Comparison of ENCODE assay signal across 17 cellular contexts in genomic region chr1:109080441-109081082, GRCh38. TPM values are rescaled to one million over a fixed set of nuclear protein-coding genes. Genes with fewer than 3 reads are reported as not detected.
DNase-seq lines count a peak whose midpoint lies in the region; ATAC-seq, FAIRE-seq and TF ChIP-seq lines count a peak whose summit lies in the region.
"Had no signal": no experiment of that assay in that cellular context is flagged by ENCODE, and none has a peak within 500 bp of the region (broad histone marks: within the 10 kb centered on the region; RNA-seq: fewer than 3 reads in every experiment).

No MANE protein-coding gene starts in this region.

- no peak overlapping the region for H3K4me3 ChIP-seq in left lung
- peak overlapping the region in 1 of 5 donors; percentile 16 for H3K4me3 ChIP-seq in subcutaneous abdominal adipose tissue (ENCODE audit: low read depth in 1 of 5, low read length in 5 of 5)

- no peaks in the 10 kb centered on the region for H4K20me1 ChIP-seq in H9 (ENCODE audit: control insufficient read depth, insufficient read depth, insufficient read length)

- H3K9me3 ChIP-seq in H9 (ENCODE audit: control insufficient read depth, low read depth, low read length): no peaks in the 10 kb centered on the region
- no peaks in the 10 kb centered on the region for H3K9me3 ChIP-seq in left lung
- H3K9me3 ChIP-seq in subcutaneous abdominal adipose tissue (ENCODE audit: control insufficient read depth in 5 of 5, low read length in 5 of 5): no peaks in the 10 kb centered on the region

- no peak overlapping the region for H2BK5ac ChIP-seq in H9 (ENCODE audit: insufficient read length, low read length)

- H3K27ac ChIP-seq in H9 (ENCODE audit: insufficient read length, low read depth, low read length): no peak overlapping the region
- H3K27ac ChIP-seq in left lung: peak overlapping the region; percentile 28 to 67
- peak overlapping the region; percentile 78 for H3K27ac ChIP-seq in subcutaneous abdominal adipose tissue (ENCODE audit: low read depth, low read length)

- WGBS in H9 (ENCODE audit: extremely low coverage, insufficient read length, low lambda C conversion rate): no CpG with 5 or more reads among the region's 5 CpGs

- H3K4me1 ChIP-seq in H9 (ENCODE audit: insufficient read depth, low read length): peaks cover 2% of the 10 kb centered on the region; the same call in 1 of the 2 replicates
- peaks cover 0 to 7% of the 10 kb centered on the region in 2 donors for H3K4me1 ChIP-seq in left lung
- H3K4me1 ChIP-seq in subcutaneous abdominal adipose tissue (ENCODE audit: control insufficient read depth in 5 of 5, insufficient read depth in 5 of 5, low read length in 5 of 5): peaks cover 0 to 16% (median 15%) of the 10 kb centered on the region in 5 donors

- no peak overlapping the region for H2BK15ac ChIP-seq in H9 (ENCODE audit: low read depth, low read length)

- H3K56ac ChIP-seq in H9 (ENCODE audit: insufficient read length, low read depth, low read length): no peak overlapping the region

- no peak overlapping the region for H2BK20ac ChIP-seq in H9 (ENCODE audit: low read depth, low read length, poor library complexity, severe bottlenecking)

- H4K5ac ChIP-seq in H9 (ENCODE audit: insufficient read length, low read depth, low read length): no peak overlapping the region

- TF ChIP-seq CTCF in H9 (conservative IDR thresholded peaks at IDR 0.05) (no peak), left lung (IDR thresholded peaks at IDR 0.05) (no peak), D721Med (IDR thresholded peaks at IDR 0.05; ENCODE audit: insufficient read depth, missing control alignments) (no peak)

- no peaks in the 10 kb centered on the region for H3K79me1 ChIP-seq in H9 (ENCODE audit: insufficient read depth, low read depth, low read length, poor library complexity, severe bottlenecking)

- no peak overlapping the region for H2BK12ac ChIP-seq in H9 (ENCODE audit: insufficient read length, low read depth, low read length)

- H4K8ac ChIP-seq in H9 (replicated peaks; ENCODE audit: insufficient read length, low read depth, low read length): no peak overlapping the region

- no peak overlapping the region for H3T11ph ChIP-seq in H9 (ENCODE audit: low read length)

- no peak overlapping the region for H3K14ac ChIP-seq in H9 (ENCODE audit: insufficient read depth, low read length)

- peaks cover 0 to 3% of the 10 kb centered on the region in 2 experiments; a peak in 1 of 5 replicates for H3K9me3 Mint-ChIP-seq in H9
- H3K9me3 Mint-ChIP-seq in activated T-helper 17 cell treated with anti-CD3 and anti-CD28 coated beads, Interleukin-2, amount 50 U/mL, for 72 hours: no peaks in the 10 kb centered on the region
- no peaks in the 10 kb centered on the region for H3K9me3 Mint-ChIP-seq in stimulated activated naive B cell treated with anti-CD40 and anti-IgM and Interleukin-4, amounts not matched to agents 10 μg/mL and 1 μg/mL and 100 μg/mL, for 72 hours
- H3K9me3 Mint-ChIP-seq: effector memory CD8-positive, alpha-beta T cell had no signal

- no peak overlapping the region for H4K91ac ChIP-seq in H9 (ENCODE audit: insufficient read length, low read depth, low read length)

- H3K27me3 ChIP-seq in H9 (ENCODE audit: insufficient read depth, low read length) (no peaks in the 10 kb centered on the region), left lung (no peaks in the 10 kb centered on the region), subcutaneous abdominal adipose tissue (ENCODE audit: control insufficient read depth in 5 of 5, insufficient read depth in 4 of 5, low read length in 5 of 5) (no peaks in the 10 kb centered on the region)

- DNase-seq in H9 (no peak), left lung (no peak), D721Med (ENCODE audit: insufficient read length, low spot score) (no peak), H4 (ENCODE audit: low spot score) (no peak)
- no peak for DNase-seq in stimulated activated naive B cell treated with anti-CD40 and anti-IgM and Interleukin-4, amounts not matched to agents 10 μg/mL and 1 μg/mL and 100 μg/mL, for 72 hours
- DNase-seq: activated CD4-positive, alpha-beta T cell treated with anti-CD3 and anti-CD28 coated beads, Interleukin-2, amount 50 U/mL, for 1 hour; activated T-cell treated with anti-CD3 and anti-CD28 coated beads, Interleukin-2, amount 50 U/mL, for 1 hour; AML-193; caudate nucleus; effector memory CD8-positive, alpha-beta T cell; NCI-H187 had no signal

- no peaks in the 10 kb centered on the region for H3K27me3 Mint-ChIP-seq in H9 (ENCODE audit: low read depth)
- H3K27me3 Mint-ChIP-seq in activated T-helper 17 cell treated with anti-CD3 and anti-CD28 coated beads, Interleukin-2, amount 50 U/mL, for 72 hours: no peaks in the 10 kb centered on the region
- peaks cover 0 to 3% of the 10 kb centered on the region in 2 donors for H3K27me3 Mint-ChIP-seq in stimulated activated naive B cell treated with anti-CD40 and anti-IgM and Interleukin-4, amounts not matched to agents 10 μg/mL and 1 μg/mL and 100 μg/mL, for 72 hours
- H3K27me3 Mint-ChIP-seq: activated naive CD8-positive, alpha-beta T cell; effector memory CD8-positive, alpha-beta T cell had no signal

- H3K23me2 ChIP-seq in H9 (ENCODE audit: insufficient read length, low read depth, low read length, poor library complexity, severe bottlenecking): no peaks in the 10 kb centered on the region

- H3K4me1 Mint-ChIP-seq in H9: peaks cover 24 to 25% of the 10 kb centered on the region in 2 experiments
- H3K4me1 Mint-ChIP-seq in activated T-helper 17 cell treated with anti-CD3 and anti-CD28 coated beads, Interleukin-2, amount 50 U/mL, for 72 hours: peaks cover 4% of the 10 kb centered on the region
- peaks cover 0 to 5% of the 10 kb centered on the region in 2 donors for H3K4me1 Mint-ChIP-seq in stimulated activated naive B cell treated with anti-CD40 and anti-IgM and Interleukin-4, amounts not matched to agents 10 μg/mL and 1 μg/mL and 100 μg/mL, for 72 hours

- H2AFZ ChIP-seq in H9 (ENCODE audit: low read length): no peak overlapping the region

- no peak overlapping the region for H3K4me2 ChIP-seq in H9 (ENCODE audit: insufficient read depth, insufficient read length, low read length)

- no peak for ATAC-seq in activated T-helper 17 cell treated with anti-CD3 and anti-CD28 coated beads, Interleukin-2, amount 50 U/mL, for 72 hours (replicated peaks)
- ATAC-seq in left lung (no peak), HG03571 (IDR thresholded peaks at IDR 0.05; ENCODE audit: unreplicated experiment) (no peak)
- ATAC-seq in stimulated activated naive B cell treated with anti-CD40 and anti-IgM and Interleukin-4, amounts not matched to agents 10 μg/mL and 1 μg/mL and 100 μg/mL, for 72 hours (replicated peaks): no peak
- ATAC-seq: effector memory CD8-positive, alpha-beta T cell had no signal

- H3K9ac ChIP-seq in H9 (ENCODE audit: extremely low read depth, insufficient read length, low read length): no peak overlapping the region
- H3K9ac ChIP-seq in subcutaneous abdominal adipose tissue (ENCODE audit: low read length in 5 of 5): peak overlapping the region in 1 of 5 donors; percentile 4

- H3K36me3 Mint-ChIP-seq in H9 (ENCODE audit: insufficient read depth in 1 of 3, low read depth in 3 of 3): peaks cover 0 to 2% (median 1%) of the 10 kb centered on the region in 3 experiments; a peak in 2 of 7 replicates
- H3K36me3 Mint-ChIP-seq in activated T-helper 17 cell treated with anti-CD3 and anti-CD28 coated beads, Interleukin-2, amount 50 U/mL, for 72 hours (ENCODE audit: low read depth): peaks cover 6% of the 10 kb centered on the region
- peaks cover 2 to 9% of the 10 kb centered on the region in 2 donors for H3K36me3 Mint-ChIP-seq in stimulated activated naive B cell treated with anti-CD40 and anti-IgM and Interleukin-4, amounts not matched to agents 10 μg/mL and 1 μg/mL and 100 μg/mL, for 72 hours
- H3K36me3 Mint-ChIP-seq: activated naive CD8-positive, alpha-beta T cell had no signal

- FAIRE-seq in D721Med (lab: Jason Lieb, UNC): no peak
- FAIRE-seq: GM12891 had no signal

- no peak overlapping the region for H3K23ac ChIP-seq in H9 (ENCODE audit: insufficient read length, low read depth, low read length)

- H3K27ac Mint-ChIP-seq in H9: peak overlapping the region; percentile 13 to 65 (median 16); a peak in 3 of 7 replicates
- peak overlapping the region; percentile 28 for H3K27ac Mint-ChIP-seq in activated T-helper 17 cell treated with anti-CD3 and anti-CD28 coated beads, Interleukin-2, amount 50 U/mL, for 72 hours
- H3K27ac Mint-ChIP-seq in stimulated activated naive B cell treated with anti-CD40 and anti-IgM and Interleukin-4, amounts not matched to agents 10 μg/mL and 1 μg/mL and 100 μg/mL, for 72 hours: no peak overlapping the region
- H3K27ac Mint-ChIP-seq: activated naive CD8-positive, alpha-beta T cell; effector memory CD8-positive, alpha-beta T cell had no signal

- intact Hi-C loops in left lung (cut with DNase I): no loop called here

- no peak overlapping the region for H2AK5ac ChIP-seq in H9 (ENCODE audit: insufficient read length, low read length)

- H3K18ac ChIP-seq in H9 (ENCODE audit: insufficient read length, low read depth, low read length): no peak overlapping the region

- H3K79me2 ChIP-seq in H9 (ENCODE audit: insufficient read depth, low read length): no peaks in the 10 kb centered on the region; the same call in 1 of the 2 replicates

- no peak overlapping the region for H2BK120ac ChIP-seq in H9 (ENCODE audit: low read depth, low read length, poor library complexity, severe bottlenecking)

- H3K36me3 ChIP-seq in left lung (no peaks in the 10 kb centered on the region), subcutaneous abdominal adipose tissue (ENCODE audit: control insufficient read depth in 5 of 5, insufficient read depth in 5 of 5, low read length in 5 of 5) (no peaks in the 10 kb centered on the region)

- H3K4ac ChIP-seq in H9 (ENCODE audit: low read depth, low read length): no peak overlapping the region

- H3K4me3 Mint-ChIP-seq in H9: no peak overlapping the region
- H3K4me3 Mint-ChIP-seq in activated T-helper 17 cell treated with anti-CD3 and anti-CD28 coated beads, Interleukin-2, amount 50 U/mL, for 72 hours: no peak overlapping the region
- no peak overlapping the region for H3K4me3 Mint-ChIP-seq in stimulated activated naive B cell treated with anti-CD40 and anti-IgM and Interleukin-4, amounts not matched to agents 10 μg/mL and 1 μg/mL and 100 μg/mL, for 72 hours
- H3K4me3 Mint-ChIP-seq: activated naive CD8-positive, alpha-beta T cell; effector memory CD8-positive, alpha-beta T cell had no signal

RNA-seq across cellular contexts. Expression of gene TAF13, which starts 4.8 kb away (rescaled TPM):
- total RNA-seq in H9 (2021): 47.8 and 50.9 TPM in 2 replicates
- total RNA-seq in activated T-helper 17 cell treated with anti-CD3 and anti-CD28 coated beads, Interleukin-2, amount 50 U/mL, for 72 hours: 10 to 100 TPM; 18.3 to 27.4 TPM
- total RNA-seq in left lung: 10 to 100 TPM; 46.9 to 66.7 TPM
- 49.6 and 60.2 TPM in 2 replicates for total RNA-seq in H4 (2014; rRNA removed; shearing (Covaris generic))

RNA-seq across cellular contexts. Expression of gene TMEM167B, which starts 10.0 kb away (rescaled TPM):
- 13.9 and 15.7 TPM in 2 replicates for total RNA-seq in H9 (2021)
- total RNA-seq in activated T-helper 17 cell treated with anti-CD3 and anti-CD28 coated beads, Interleukin-2, amount 50 U/mL, for 72 hours: 10 to 100 TPM; 26.8 to 51.9 TPM
- total RNA-seq in left lung: 10 to 100 TPM; 38.0 to 40.7 TPM
- 22.3 and 27.2 TPM in 2 replicates for total RNA-seq in H4 (2014; rRNA removed; shearing (Covaris generic))

RNA-seq across cellular contexts. Expression of gene ELAPOR1, which starts 33.4 kb away (rescaled TPM):
- total RNA-seq in H9 (2021) (0.55 and 1.1 TPM in 2 replicates), left lung (1 to 10 TPM; 2.4 to 6.3 TPM)
- total RNA-seq in activated T-helper 17 cell treated with anti-CD3 and anti-CD28 coated beads, Interleukin-2, amount 50 U/mL, for 72 hours: 10 to 100 TPM in 1 of 2 donors, 1 to 10 TPM in 1; 3.9 to 33.3 TPM
- 1.1 TPM in 2 replicates for total RNA-seq in H4 (2014; rRNA removed; shearing (Covaris generic))
- total RNA-seq: G401 had no signal

RNA-seq across cellular contexts. Expression of gene WDR47, which starts 38.7 kb away (rescaled TPM):
- total RNA-seq in H9 (2021): 4.1 and 6.6 TPM in 2 replicates
- total RNA-seq in activated T-helper 17 cell treated with anti-CD3 and anti-CD28 coated beads, Interleukin-2, amount 50 U/mL, for 72 hours: 10 to 100 TPM in 1 of 2 donors, 1 to 10 TPM in 1; 7.9 to 11.1 TPM
- total RNA-seq in left lung: 10 to 100 TPM; 15.2 to 18.5 TPM
- 4.7 and 6.1 TPM in 2 replicates for total RNA-seq in H4 (2014; rRNA removed; shearing (Covaris generic))
